11 cellular contexts compared by ENCODE assay signal in the genomic region with DNA sequence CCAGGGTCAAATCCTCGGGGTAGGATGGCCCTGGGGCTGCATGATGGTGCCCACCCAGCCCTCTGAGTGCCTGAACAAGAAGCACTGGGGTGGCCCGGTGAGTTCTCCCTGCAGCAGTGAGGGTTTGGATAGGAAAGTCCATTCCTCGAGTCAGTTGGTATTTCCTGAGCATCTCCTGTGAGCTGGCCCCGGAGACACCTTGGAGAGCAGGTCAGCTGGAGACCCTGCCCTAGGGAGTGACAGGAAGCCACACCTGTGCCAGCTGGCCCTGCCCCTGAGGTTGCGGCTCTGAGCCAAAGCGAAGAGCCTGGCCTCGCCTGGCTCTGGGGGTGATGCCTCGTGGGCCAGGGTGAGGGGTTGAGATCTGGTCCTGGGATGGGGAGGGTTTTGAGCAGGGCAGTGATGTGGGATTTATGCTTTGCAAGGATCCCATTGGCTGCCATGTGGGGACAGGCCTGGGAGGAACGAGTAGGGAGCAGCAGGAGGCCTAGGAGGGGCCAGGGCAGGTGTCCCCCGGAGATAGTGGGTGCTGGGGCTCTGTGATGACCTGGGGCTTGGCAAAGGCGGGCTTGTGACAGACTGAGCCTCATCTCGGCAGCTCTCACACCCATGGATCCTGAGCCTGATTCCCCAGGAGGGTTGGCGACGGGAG. TPM values are rescaled to one million over a fixed set of nuclear protein-coding genes. Genes with fewer than 3 reads are reported as not detected.
A peak's percentile ranks its signal among the peaks of the same experiment; 100 is the strongest.
DNase-seq lines count a peak whose midpoint lies in the region; ATAC-seq and TF ChIP-seq lines count a peak whose summit lies in the region.
"Had no signal": no experiment of that assay in that cellular context is flagged by ENCODE, and none has a peak within 500 bp of the region (broad histone marks: within the 10 kb centered on the region; RNA-seq: fewer than 3 reads in every experiment).

No MANE protein-coding gene starts in this region.

- POLR2A ChIA-PET in SK-N-SH (lab: Yijun Ruan, JAX): no interaction called here

- peaks cover 25% of the 10 kb centered on the region for H3K79me2 ChIP-seq in SK-N-SH (ENCODE audit: insufficient read depth)

- H3K27ac ChIP-seq in SK-N-SH (ENCODE audit: low read depth in 2 of 2, low read length in 1 of 2): peak overlapping the region in 1 of 2 experiments; percentile 92; a peak in 2 of 4 replicates
- H3K27ac ChIP-seq: SJSA1 had no signal

- H4K20me1 ChIP-seq in SK-N-SH (ENCODE audit: insufficient read depth): peaks cover 56% of the 10 kb centered on the region

- no peaks in the 10 kb centered on the region for H3K9me2 ChIP-seq in SK-N-SH

- 93% methylated on average over 12 of the region's 14 CpGs for WGBS in SK-N-SH (ENCODE audit: low lambda C conversion rate)

- H3K9me3 ChIP-seq in mononuclear cell (ENCODE audit: low read depth, low read length): no peaks in the 10 kb centered on the region
- H3K9me3 ChIP-seq in SK-N-SH: no peaks in the 10 kb centered on the region
- H3K9me3 ChIP-seq: SJSA1 had no signal

- no peak overlapping the region for H3K9ac ChIP-seq in SK-N-SH

- no peaks in the 10 kb centered on the region for H3K27me3 Mint-ChIP-seq in activated naive CD4-positive, alpha-beta T cell treated with anti-CD3 and anti-CD28 coated beads, Interleukin-2, amount 50 U/mL, for 24 hours
- no peaks in the 10 kb centered on the region for H3K27me3 Mint-ChIP-seq in activated naive CD8-positive, alpha-beta T cell

- H3K27ac Mint-ChIP-seq in activated naive CD4-positive, alpha-beta T cell treated with anti-CD3 and anti-CD28 coated beads, Interleukin-2, amount 50 U/mL, for 24 hours: peak overlapping the region; percentile 81
- peak overlapping the region; percentile 83 for H3K27ac Mint-ChIP-seq in activated naive CD8-positive, alpha-beta T cell

- TF ChIP-seq EP300 in SK-N-SH (IDR thresholded peaks at IDR 0.05; ENCODE audit: borderline replicate concordance in 1 of 2, low read depth in 1 of 2, low read length in 1 of 2): no peak

- H3K36me3 Mint-ChIP-seq in activated naive CD4-positive, alpha-beta T cell treated with anti-CD3 and anti-CD28 coated beads, Interleukin-2, amount 50 U/mL, for 24 hours: no peaks in the 10 kb centered on the region
- no peaks in the 10 kb centered on the region for H3K36me3 Mint-ChIP-seq in activated naive CD8-positive, alpha-beta T cell

- DNase-seq in activated naive CD4-positive, alpha-beta T cell treated with anti-CD3 and anti-CD28 coated beads, Interleukin-2, amount 50 U/mL, for 16 hours: no peak
- DNase-seq in SK-N-SH: no peak
- DNase-seq: NCI-H2107, trophoblast cell had no signal

- no peaks in the 10 kb centered on the region for H3K9me3 Mint-ChIP-seq in activated naive CD4-positive, alpha-beta T cell treated with anti-CD3 and anti-CD28 coated beads, Interleukin-2, amount 50 U/mL, for 24 hours
- no peaks in the 10 kb centered on the region for H3K9me3 Mint-ChIP-seq in activated naive CD8-positive, alpha-beta T cell (ENCODE audit: low read depth)

- no peak overlapping the region for H3K4me2 ChIP-seq in SK-N-SH

- H3K4me3 ChIP-seq in mononuclear cell (ENCODE audit: low read length): peak overlapping the region; percentile 36
- no peak overlapping the region for H3K4me3 ChIP-seq in SK-N-SH (ENCODE audit: low read depth in 2 of 2, low read length in 1 of 2)
- H3K4me3 ChIP-seq: SJSA1 had no signal

- CTCF ChIA-PET in SK-N-SH (lab: Yijun Ruan, JAX): interaction anchor here (0.6 to 1.1 kb wide), 4 partner anchors 11 to 168 kb away, joined by 3 read pairs; no protein-coding TSS in a partner anchor

- H3K4me1 Mint-ChIP-seq in activated naive CD4-positive, alpha-beta T cell treated with anti-CD3 and anti-CD28 coated beads, Interleukin-2, amount 50 U/mL, for 24 hours: peaks cover 51% of the 10 kb centered on the region
- peaks cover 43% of the 10 kb centered on the region for H3K4me1 Mint-ChIP-seq in activated naive CD8-positive, alpha-beta T cell (ENCODE audit: low read depth)

- no peak overlapping the region for H2AFZ ChIP-seq in SK-N-SH (ENCODE audit: low read depth)

- H3K27me3 ChIP-seq in mononuclear cell (ENCODE audit: insufficient read depth, low read length) (no peaks in the 10 kb centered on the region), SK-N-SH (ENCODE audit: insufficient read depth) (no peaks in the 10 kb centered on the region)
- H3K27me3 ChIP-seq: SJSA1 had no signal

- no peaks in the 10 kb centered on the region for H3K36me3 ChIP-seq in SK-N-SH (replicated peaks in 1 of 2; ENCODE audit: control insufficient read depth in 1 of 2, insufficient read depth in 2 of 2, low read length in 1 of 2)
- H3K36me3 ChIP-seq: SJSA1 had no signal

- no peak for TF ChIP-seq CTCF in SK-N-SH (IDR thresholded peaks at IDR 0.05)

- H3K4me3 Mint-ChIP-seq in activated naive CD4-positive, alpha-beta T cell treated with anti-CD3 and anti-CD28 coated beads, Interleukin-2, amount 50 U/mL, for 24 hours: peak overlapping the region; percentile 62
- peak overlapping the region; percentile 80 for H3K4me3 Mint-ChIP-seq in activated naive CD8-positive, alpha-beta T cell

- no peak for TF ChIP-seq RAD21 in SK-N-SH (IDR thresholded peaks at IDR 0.05; ENCODE audit: low read length)

- H3K4me1 ChIP-seq in mononuclear cell (ENCODE audit: insufficient read depth, low read length): peaks cover 29% of the 10 kb centered on the region
- peaks cover 14 to 28% of the 10 kb centered on the region in 2 experiments; a peak in 2 of 4 replicates for H3K4me1 ChIP-seq in SK-N-SH (ENCODE audit: control insufficient read depth in 1 of 2, insufficient read depth in 2 of 2, low read depth in 1 of 2, low read length in 1 of 2)
- H3K4me1 ChIP-seq: SJSA1 had no signal

- ATAC-seq in HG03342 (IDR thresholded peaks at IDR 0.05; ENCODE audit: unreplicated experiment) (no peak), GM21447 (IDR thresholded peaks at IDR 0.05; ENCODE audit: unreplicated experiment) (no peak), GM18520 (IDR thresholded peaks at IDR 0.05; ENCODE audit: unreplicated experiment) (no peak)

- H3F3A ChIP-seq in SK-N-SH (replicated peaks; ENCODE audit: insufficient read depth): peaks cover 8% of the 10 kb centered on the region

TF ChIP-seq in SK-N-SH, 30 proteins besides CTCF, POLR2A, EP300 and RAD21:
- TF ChIP-seq FOXM1 (IDR thresholded peaks at IDR 0.05; ENCODE audit: low read depth) (no peak), TEAD4 (IDR thresholded peaks at IDR 0.05; ENCODE audit: borderline replicate concordance, insufficient read depth) (no peak), MXI1 (IDR thresholded peaks at IDR 0.05; ENCODE audit: low read depth, low read length) (no peak), RFX5 (IDR thresholded peaks at IDR 0.05; ENCODE audit: low read length) (no peak), JUND (IDR thresholded peaks at IDR 0.05) (no peak), EZH2phosphoT487 (IDR thresholded peaks at IDR 0.05; ENCODE audit: borderline replicate concordance, low read depth) (no peak), RCOR1 (IDR thresholded peaks at IDR 0.05; ENCODE audit: low read length) (no peak), NFIC (IDR thresholded peaks at IDR 0.05; ENCODE audit: borderline replicate concordance) (no peak), GATA2 (CRISPR knock-in tag; IDR thresholded peaks at IDR 0.05) (no peak), FOXJ3 (CRISPR knock-in tag; IDR thresholded peaks at IDR 0.05) (no peak)
- TF ChIP-seq, protein P1, sequence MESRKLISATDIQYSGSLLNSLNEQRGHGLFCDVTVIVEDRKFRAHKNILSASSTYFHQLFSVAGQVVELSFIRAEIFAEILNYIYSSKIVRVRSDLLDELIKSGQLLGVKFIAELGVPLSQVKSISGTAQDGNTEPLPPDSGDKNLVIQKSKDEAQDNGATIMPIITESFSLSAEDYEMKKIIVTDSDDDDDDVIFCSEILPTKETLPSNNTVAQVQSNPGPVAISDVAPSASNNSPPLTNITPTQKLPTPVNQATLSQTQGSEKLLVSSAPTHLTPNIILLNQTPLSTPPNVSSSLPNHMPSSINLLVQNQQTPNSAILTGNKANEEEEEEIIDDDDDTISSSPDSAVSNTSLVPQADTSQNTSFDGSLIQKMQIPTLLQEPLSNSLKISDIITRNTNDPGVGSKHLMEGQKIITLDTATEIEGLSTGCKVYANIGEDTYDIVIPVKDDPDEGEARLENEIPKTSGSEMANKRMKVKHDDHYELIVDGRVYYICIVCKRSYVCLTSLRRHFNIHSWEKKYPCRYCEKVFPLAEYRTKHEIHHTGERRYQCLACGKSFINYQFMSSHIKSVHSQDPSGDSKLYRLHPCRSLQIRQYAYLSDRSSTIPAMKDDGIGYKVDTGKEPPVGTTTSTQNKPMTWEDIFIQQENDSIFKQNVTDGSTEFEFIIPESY (IDR thresholded peaks at IDR 0.05; ENCODE audit: borderline replicate concordance, low read depth): no peak
- TF ChIP-seq, protein P2, sequence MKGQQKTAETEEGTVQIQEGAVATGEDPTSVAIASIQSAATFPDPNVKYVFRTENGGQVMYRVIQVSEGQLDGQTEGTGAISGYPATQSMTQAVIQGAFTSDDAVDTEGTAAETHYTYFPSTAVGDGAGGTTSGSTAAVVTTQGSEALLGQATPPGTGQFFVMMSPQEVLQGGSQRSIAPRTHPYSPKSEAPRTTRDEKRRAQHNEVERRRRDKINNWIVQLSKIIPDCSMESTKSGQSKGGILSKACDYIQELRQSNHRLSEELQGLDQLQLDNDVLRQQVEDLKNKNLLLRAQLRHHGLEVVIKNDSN (IDR thresholded peaks at IDR 0.05; ENCODE audit: borderline replicate concordance, low read depth): no peak
- TF ChIP-seq, protein P3, sequence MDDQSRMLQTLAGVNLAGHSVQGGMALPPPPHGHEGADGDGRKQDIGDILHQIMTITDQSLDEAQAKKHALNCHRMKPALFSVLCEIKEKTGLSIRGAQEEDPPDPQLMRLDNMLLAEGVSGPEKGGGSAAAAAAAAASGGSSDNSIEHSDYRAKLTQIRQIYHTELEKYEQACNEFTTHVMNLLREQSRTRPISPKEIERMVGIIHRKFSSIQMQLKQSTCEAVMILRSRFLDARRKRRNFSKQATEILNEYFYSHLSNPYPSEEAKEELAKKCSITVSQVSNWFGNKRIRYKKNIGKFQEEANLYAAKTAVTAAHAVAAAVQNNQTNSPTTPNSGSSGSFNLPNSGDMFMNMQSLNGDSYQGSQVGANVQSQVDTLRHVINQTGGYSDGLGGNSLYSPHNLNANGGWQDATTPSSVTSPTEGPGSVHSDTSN (IDR thresholded peaks at IDR 0.05): no peak

RNA-seq across cellular contexts. Expression of a gene that starts 16.0 kb away (rescaled TPM):
- total RNA-seq in mononuclear cell: 4.3 TPM
- polyA plus RNA-seq in SK-N-SH (2012; rRNA removed): 2.2 and 5.0 TPM in 2 replicates
- polyA plus RNA-seq in SK-N-SH (2012; cell fraction: cytosol; rRNA removed): 2.1 and 3.2 TPM in 2 replicates
- polyA plus RNA-seq in SK-N-SH (2012; cell fraction: nucleus; rRNA removed): 21.9 and 27.2 TPM in 2 replicates
